Comparison of ENCODE assay signal across 6 cellular contexts in genomic region chr19:17394891-17395415, GRCh38. TPM values are rescaled to one million over a fixed set of nuclear protein-coding genes. Genes with fewer than 3 reads are reported as not detected.
DNase-seq lines count a peak whose midpoint lies in the region; FAIRE-seq and TF ChIP-seq lines count a peak whose summit lies in the region.

No MANE protein-coding gene starts in this region.

- H3K9me3 ChIP-seq in BLaER1 treated with 17β-estradiol and CSF1 and Interleukin-3, amounts not matched to agents 10 nM and 100 nM (replicated peaks in 1 of 11), result peaks cover 0 to 1% (median 0%) of the 10 kb centered on the region in 11 experiments; a peak in 1 of 22 replicates
- H3K9me3 ChIP-seq in iPS-20b (ENCODE audit: insufficient read depth, low read depth, low read length), result no peaks in the 10 kb centered on the region
- no peaks in the 10 kb centered on the region for H3K9me3 ChIP-seq in suprapubic skin

- no peak for TF ChIP-seq POLR2A in suprapubic skin (IDR thresholded peaks at IDR 0.05)

- WGBS in suprapubic skin, result 33% methylated on average over 19 of the region's 19 CpGs

- H3K27ac ChIP-seq in BLaER1 treated with 17β-estradiol and CSF1 and Interleukin-3, amounts not matched to agents 10 nM and 100 nM, result peak overlapping the region in 5 of 11 experiments; percentile 46 to 56 (median 49); a peak in 9 of 22 replicates
- peak overlapping the region; percentile 76 for H3K27ac ChIP-seq in iPS-20b (ENCODE audit: low read length)
- no peak overlapping the region for H3K27ac ChIP-seq in suprapubic skin

- peaks cover 6 to 9% (median 8%) of the 10 kb centered on the region in 11 experiments; a peak in 20 of 22 replicates for H3K27me3 ChIP-seq in BLaER1 treated with 17β-estradiol and CSF1 and Interleukin-3, amounts not matched to agents 10 nM and 100 nM
- H3K27me3 ChIP-seq in iPS-20b (ENCODE audit: insufficient read depth, low read length) (peaks cover 3% of the 10 kb centered on the region; the same call in 1 of the 2 replicates), suprapubic skin (peaks cover 14% of the 10 kb centered on the region)

- TF ChIP-seq EP300 in suprapubic skin (IDR thresholded peaks at IDR 0.05), result no peak

- no peak overlapping the region for H3K4me3 ChIP-seq in BLaER1 treated with 17β-estradiol and CSF1 and Interleukin-3, amounts not matched to agents 10 nM and 100 nM
- no peak overlapping the region for H3K4me3 ChIP-seq in iPS-20b (ENCODE audit: low read length)
- H3K4me3 ChIP-seq in suprapubic skin, result no peak overlapping the region

- H3K4me2 ChIP-seq in BLaER1 treated with 17β-estradiol and CSF1 and Interleukin-3, amounts not matched to agents 10 nM and 100 nM, result peak overlapping the region; percentile 21 to 57 (median 42)

- H3K36me3 ChIP-seq in BLaER1 treated with 17β-estradiol and CSF1 and Interleukin-3, amounts not matched to agents 10 nM and 100 nM, result peaks cover 11 to 34% (median 24%) of the 10 kb centered on the region in 11 experiments; a peak in 19 of 22 replicates
- H3K36me3 ChIP-seq in iPS-20b (ENCODE audit: insufficient read depth, low read depth, low read length), result no peaks in the 10 kb centered on the region
- no peaks in the 10 kb centered on the region for H3K36me3 ChIP-seq in suprapubic skin

- no peak for FAIRE-seq in frontal cortex (lab: Jason Lieb, UNC)

- H3K9ac ChIP-seq in BLaER1 treated with 17β-estradiol and CSF1 and Interleukin-3, amounts not matched to agents 10 nM and 100 nM, result peak overlapping the region in 5 of 11 experiments; percentile 4 to 21 (median 9); a peak in 3 of 22 replicates
- peak overlapping the region; percentile 39; the same call in 1 of the 2 replicates for H3K9ac ChIP-seq in iPS-20b (ENCODE audit: low read depth, low read length)

- peaks cover 0 to 7% (median 0%) of the 10 kb centered on the region in 11 experiments; a peak in 1 of 22 replicates for H4K20me1 ChIP-seq in BLaER1 treated with 17β-estradiol and CSF1 and Interleukin-3, amounts not matched to agents 10 nM and 100 nM

- H3K4me1 ChIP-seq in BLaER1 treated with 17β-estradiol and CSF1 and Interleukin-3, amounts not matched to agents 10 nM and 100 nM, result peaks cover 47 to 67% (median 55%) of the 10 kb centered on the region in 10 experiments
- H3K4me1 ChIP-seq in iPS-20b (ENCODE audit: insufficient read depth, low read length), result peaks cover 3% of the 10 kb centered on the region; the same call in 1 of the 2 replicates
- H3K4me1 ChIP-seq in suprapubic skin, result peaks cover 22% of the 10 kb centered on the region

- peak; percentile 96 for DNase-seq in MV-4-11 (lab: John Stamatoyannopoulos, UW)
- peak; percentile 50 for DNase-seq in activated T-cell treated with anti-CD3 and anti-CD28 coated beads, Interleukin-2, amount 50 U/mL, for 1 hour
- DNase-seq in suprapubic skin (ENCODE audit: low spot score in 2 of 2), result no peak
- DNase-seq in frontal cortex (ENCODE audit: low spot score in 2 of 2), result no peak

- TF ChIP-seq CTCF in suprapubic skin (IDR thresholded peaks at IDR 0.05), result peak; percentile 13 to 67

RNA-seq across cellular contexts. Expression of gene CCDC194, which starts 1.0 kb away (rescaled TPM):
- total RNA-seq in suprapubic skin (not detected), frontal cortex (not detected)

RNA-seq across cellular contexts. Expression of gene BST2, which starts 10.5 kb away (rescaled TPM):
- total RNA-seq in suprapubic skin, result 10 to 100 TPM in 2 of 4 donors, 1 to 10 TPM in 2; 6.6 to 19.7 (median 10.5) TPM
- total RNA-seq in frontal cortex, result 1.6 TPM

RNA-seq across cellular contexts. Expression of gene PLVAP, which starts 17.8 kb away (rescaled TPM):
- total RNA-seq in suprapubic skin, result 10 to 100 TPM; 25.5 to 83.1 (median 26.6) TPM
- total RNA-seq in frontal cortex, result under 0.01 TPM

RNA-seq across cellular contexts. Expression of gene MVB12A, which starts 24.9 kb away (rescaled TPM):
- total RNA-seq in suprapubic skin (10 to 100 TPM; 44.2 to 71.3 (median 60.5) TPM), frontal cortex (17.5 TPM)

RNA-seq across cellular contexts. Expression of gene TMEM221, which starts 53.5 kb away (rescaled TPM):
- total RNA-seq in suprapubic skin (1 to 10 TPM in 1 of 4 donors, under 1 TPM in 2, not detected in 1; 0.39 to 1.2 (median 0.68) TPM), frontal cortex (0.82 TPM)

Comparison
In these comparisons a context has a peak if more than half of its experiments do, and no peak if none do; other contexts are left out.
1. DNase-seq: peak in MV-4-11 (single experiment) and activated T-cell treated with anti-CD3 and anti-CD28 coated beads, Interleukin-2, amount 50 U/mL, for 1 hour (single experiment); none in suprapubic skin (0 of 2) and frontal cortex (0 of 2).
2. RNA of gene PLVAP, which starts 17.8 kb away (total RNA-seq): 25.5 to 83.1 TPM in suprapubic skin; under 0.01 TPM in frontal cortex (single experiment); every median in the first group is over 10 times any median in the second.